ENCODE assay signal across 1 cellular context in genomic region chr3:13073042-13073906, GRCh38.
TF ChIP-seq lines count a peak whose summit lies in the region.

IQSEC1 (minus strand) TSS chr3:13073429; CDS start chr3:13073014, 415 bp downstream.

TF ChIP-seq in HCT116, 20 proteins besides CTCF, POLR2A, EP300 and RAD21 (continued from another document):
- no peak for TF ChIP-seq ZBTB33 (IDR thresholded peaks at IDR 0.05; ENCODE audit: extremely low read depth, insufficient replicate concordance, low read length)
- TF ChIP-seq REST (IDR thresholded peaks at IDR 0.05; ENCODE audit: low read depth) = no peak
- no peak for TF ChIP-seq EZH2phosphoT487 (IDR thresholded peaks at IDR 0.05; ENCODE audit: borderline replicate concordance)
- TF ChIP-seq FOSL1 (IDR thresholded peaks at IDR 0.05; ENCODE audit: low read depth) = no peak
- TF ChIP-seq CEBPB (IDR thresholded peaks at IDR 0.05; ENCODE audit: low read depth) = no peak
- TF ChIP-seq JUND (IDR thresholded peaks at IDR 0.05) = no peak
- TF ChIP-seq ELF1 (IDR thresholded peaks at IDR 0.05; ENCODE audit: borderline replicate concordance, low read depth) = no peak
- no peak for TF ChIP-seq ZNF274 (IDR thresholded peaks at IDR 0.05; ENCODE audit: low read depth, low read length)
